Comparison of ENCODE assay signal across 27 cellular contexts in genomic region chr14:66152269-66152668, GRCh38.
"Had no signal": no experiment of that assay in that cellular context is flagged by ENCODE, and none has a peak within 500 bp of the region (broad histone marks: within the 10 kb centered on the region; RNA-seq: fewer than 3 reads in every experiment).

No MANE protein-coding gene starts in this region.

- H3K4me1 ChIP-seq: foreskin keratinocyte, left ventricle myocardium inferior, parathyroid adenoma, suprapubic skin, tibial nerve had no signal

- H3K9me3 ChIP-seq: suprapubic skin had no signal

- H3K36me3 Mint-ChIP-seq: activated naive CD4-positive, alpha-beta T cell treated with anti-CD3 and anti-CD28 coated beads, Interleukin-2, amount 50 U/mL, for 72 hours; natural killer cell treated with Interleukin-12 subunit alpha and Interleukin-12 subunit beta and Interleukin-15 and Interleukin-18, amount 100 ng/mL, for 72 hours; WTC11 had no signal

- H3K27ac Mint-ChIP-seq: activated naive CD4-positive, alpha-beta T cell treated with anti-CD3 and anti-CD28 coated beads, Interleukin-2, amount 50 U/mL, for 72 hours; activated T-cell treated with anti-CD3 and anti-CD28 coated beads, Interleukin-2, amount 50 U/mL, for 24 hours; activated T-helper 17 cell treated with anti-CD3 and anti-CD28 coated beads, Interleukin-2, amount 50 U/mL, for 72 hours; natural killer cell treated with Interleukin-12 subunit alpha and Interleukin-12 subunit beta and Interleukin-15 and Interleukin-18, amount 100 ng/mL, for 72 hours; stimulated activated memory B cell treated with anti-CD40 and anti-IgM and Interleukin-4, amounts not matched to agents 10 μg/mL and 1 μg/mL and 100 μg/mL, for 72 hours; WTC11 had no signal

- H3K4me3 ChIP-seq: left ventricle myocardium inferior, stomach, suprapubic skin, tibial nerve had no signal

- ATAC-seq: activated naive CD4-positive, alpha-beta T cell treated with anti-CD3 and anti-CD28 coated beads, Interleukin-2, amount 50 U/mL, for 72 hours; activated T-helper 17 cell treated with anti-CD3 and anti-CD28 coated beads, Interleukin-2, amount 50 U/mL, for 72 hours; foreskin keratinocyte; natural killer cell treated with Interleukin-12 subunit alpha and Interleukin-12 subunit beta and Interleukin-15 and Interleukin-18, amount 100 ng/mL, for 72 hours; right cardiac atrium; WTC11 had no signal

- H3K4me3 Mint-ChIP-seq: activated T-cell treated with anti-CD3 and anti-CD28 coated beads, Interleukin-2, amount 50 U/mL, for 24 hours; activated T-helper 17 cell treated with anti-CD3 and anti-CD28 coated beads, Interleukin-2, amount 50 U/mL, for 72 hours; natural killer cell treated with Interleukin-12 subunit alpha and Interleukin-12 subunit beta and Interleukin-15 and Interleukin-18, amount 100 ng/mL, for 72 hours; stimulated activated memory B cell treated with anti-CD40 and anti-IgM and Interleukin-4, amounts not matched to agents 10 μg/mL and 1 μg/mL and 100 μg/mL, for 72 hours; WTC11 had no signal

- H3K9ac ChIP-seq: parathyroid adenoma had no signal

- H3K4me1 Mint-ChIP-seq: activated T-helper 17 cell treated with anti-CD3 and anti-CD28 coated beads, Interleukin-2, amount 50 U/mL, for 72 hours; stimulated activated memory B cell treated with anti-CD40 and anti-IgM and Interleukin-4, amounts not matched to agents 10 μg/mL and 1 μg/mL and 100 μg/mL, for 72 hours; WTC11 had no signal

- H3K27ac ChIP-seq: brain microvascular endothelial cell, foreskin keratinocyte, left ventricle myocardium inferior, parathyroid adenoma, stomach, suprapubic skin, tibial nerve had no signal

- DNase-seq: activated CD4-positive, alpha-beta T cell treated with anti-CD3 and anti-CD28 coated beads, Interleukin-2, amount 50 U/mL, for 4 hours; activated CD8-positive, alpha-beta memory T cell treated with anti-CD3 and anti-CD28 coated beads for 24 hours; activated CD8-positive, alpha-beta memory T cell treated with anti-CD3 and anti-CD28 coated beads, Interleukin-2, amount 50 U/mL, for 4 hours; activated T-cell treated with anti-CD3 and anti-CD28 coated beads, Interleukin-2, amount 50 U/mL, for 24 hours; aorta; brain microvascular endothelial cell; central memory CD4-positive, alpha-beta T cell; effector memory CD4-positive, alpha-beta T cell; foreskin keratinocyte; kidney glomerular epithelial cell; left ventricle myocardium inferior; mammary epithelial cell; midbrain; nucleus accumbens; right cardiac atrium; stimulated activated CD4-positive, alpha-beta T cell treated with anti-CD3 and anti-CD28 coated beads, Interleukin-2, amount 100 ng/mL, for 24 hours; stomach; T-helper 2 cell had no signal

- H3K9me3 Mint-ChIP-seq: activated naive CD4-positive, alpha-beta T cell treated with anti-CD3 and anti-CD28 coated beads, Interleukin-2, amount 50 U/mL, for 72 hours; activated T-cell treated with anti-CD3 and anti-CD28 coated beads, Interleukin-2, amount 50 U/mL, for 24 hours; activated T-helper 17 cell treated with anti-CD3 and anti-CD28 coated beads, Interleukin-2, amount 50 U/mL, for 72 hours; natural killer cell treated with Interleukin-12 subunit alpha and Interleukin-12 subunit beta and Interleukin-15 and Interleukin-18, amount 100 ng/mL, for 72 hours had no signal

- FAIRE-seq: urothelium cell line had no signal

- H3K36me3 ChIP-seq: brain microvascular endothelial cell, left ventricle myocardium inferior, stomach, suprapubic skin, tibial nerve had no signal
